Comparison of ENCODE assay signal across 11 cellular contexts in genomic region chr1:174204697-174205308, GRCh38. TPM values are rescaled to one million over a fixed set of nuclear protein-coding genes. Genes with fewer than 3 reads are reported as not detected.
DNase-seq lines count a peak whose midpoint lies in the region; ATAC-seq and TF ChIP-seq lines count a peak whose summit lies in the region.
"Had no signal": no experiment of that assay in that cellular context is flagged by ENCODE, and none has a peak within 500 bp of the region (broad histone marks: within the 10 kb centered on the region; RNA-seq: fewer than 3 reads in every experiment).

No MANE protein-coding gene starts in this region.

- intact Hi-C loops in activated CD8-positive, alpha-beta T cell treated with anti-CD3 and anti-CD28 coated beads for 36 hours (cut with micrococcal nuclease): loop anchor here (5.0 kb wide), 1 partner anchor 48 kb away; the partner anchor contains the start of gene RABGAP1L
- intact Hi-C loops in Caco-2 (cut with micrococcal nuclease; ENCODE audit: unreplicated experiment): no loop called here

- DNase-seq in activated CD8-positive, alpha-beta memory T cell treated with anti-CD3 and anti-CD28 coated beads, Interleukin-2, amount 10 ng/mL, durations not matched to agents 7 days and 5 days: peak; percentile 59
- no peak for DNase-seq in activated CD8-positive, alpha-beta memory T cell treated with anti-CD3 and anti-CD28 coated beads for 24 hours
- peak; percentile 22 for DNase-seq in activated CD8-positive, alpha-beta T cell treated with anti-CD3 and anti-CD28 coated beads for 36 hours
- DNase-seq in nephron progenitor cell (no peak), left lobe of liver (ENCODE audit: low spot score) (no peak), 8988T (no peak), Caco-2 (no peak)
- DNase-seq: ACHN, adrenal gland, right lobe of liver had no signal

- 0 out of 2 replicates have a peak, but pooled peaks cover 3% of the 10 kb centered on the region for H3K9me3 ChIP-seq in Caco-2
- H3K9me3 ChIP-seq: adrenal gland, right lobe of liver had no signal

- peaks cover 58% of the 10 kb centered on the region for H3K36me3 Mint-ChIP-seq in activated CD8-positive, alpha-beta memory T cell treated with anti-CD3 and anti-CD28 coated beads, Interleukin-2, amount 10 ng/mL, durations not matched to agents 7 days and 5 days
- H3K36me3 Mint-ChIP-seq in IgD-negative memory B cell (peaks cover 17% of the 10 kb centered on the region), nephron progenitor cell (ENCODE audit: low read depth) (peaks cover 25% of the 10 kb centered on the region), Caco-2 (ENCODE audit: insufficient read depth, unreplicated experiment) (no peaks in the 10 kb centered on the region)
- peaks cover 27% of the 10 kb centered on the region for H3K36me3 Mint-ChIP-seq in activated CD8-positive, alpha-beta T cell treated with anti-CD3 and anti-CD28 coated beads for 36 hours (ENCODE audit: low read depth)

- BruUV-seq in Caco-2 (replicated peaks; lab: Mats Ljungman, UMichigan): no TSS peak

- peaks cover 13% of the 10 kb centered on the region for H3K9me3 Mint-ChIP-seq in activated CD8-positive, alpha-beta memory T cell treated with anti-CD3 and anti-CD28 coated beads, Interleukin-2, amount 10 ng/mL, durations not matched to agents 7 days and 5 days (ENCODE audit: low read depth)
- H3K9me3 Mint-ChIP-seq in IgD-negative memory B cell: peaks cover 0 to 3% (median 2%) of the 10 kb centered on the region in 3 donors
- H3K9me3 Mint-ChIP-seq in activated CD8-positive, alpha-beta T cell treated with anti-CD3 and anti-CD28 coated beads for 36 hours: peaks cover 16% of the 10 kb centered on the region
- peaks cover 33% of the 10 kb centered on the region for H3K9me3 Mint-ChIP-seq in nephron progenitor cell
- peaks cover 9% of the 10 kb centered on the region for H3K9me3 Mint-ChIP-seq in Caco-2 (ENCODE audit: unreplicated experiment)

- H3K36me3 ChIP-seq in Caco-2 (ENCODE audit: control insufficient read depth, insufficient read depth, low read length): no peaks in the 10 kb centered on the region
- H3K36me3 ChIP-seq: adrenal gland, right lobe of liver had no signal

- peak overlapping the region; percentile 93 for H3K27ac Mint-ChIP-seq in activated CD8-positive, alpha-beta memory T cell treated with anti-CD3 and anti-CD28 coated beads, Interleukin-2, amount 10 ng/mL, durations not matched to agents 7 days and 5 days
- H3K27ac Mint-ChIP-seq in IgD-negative memory B cell (peak overlapping the region; percentile 5 to 80 (median 6)), nephron progenitor cell (peak overlapping the region; percentile 27), Caco-2 (ENCODE audit: unreplicated experiment) (no peak overlapping the region)
- H3K27ac Mint-ChIP-seq in activated CD8-positive, alpha-beta T cell treated with anti-CD3 and anti-CD28 coated beads for 36 hours: peak overlapping the region; percentile 85

- peaks cover 50% of the 10 kb centered on the region for H3K4me1 Mint-ChIP-seq in activated CD8-positive, alpha-beta memory T cell treated with anti-CD3 and anti-CD28 coated beads, Interleukin-2, amount 10 ng/mL, durations not matched to agents 7 days and 5 days
- H3K4me1 Mint-ChIP-seq in IgD-negative memory B cell (peaks cover 43 to 62% (median 46%) of the 10 kb centered on the region in 3 donors), nephron progenitor cell (no peaks in the 10 kb centered on the region), Caco-2 (ENCODE audit: low read depth, unreplicated experiment) (peaks cover 7% of the 10 kb centered on the region)
- H3K4me1 Mint-ChIP-seq in activated CD8-positive, alpha-beta T cell treated with anti-CD3 and anti-CD28 coated beads for 36 hours (ENCODE audit: low read depth): peaks cover 56% of the 10 kb centered on the region

- H3K4me3 Mint-ChIP-seq in activated CD8-positive, alpha-beta memory T cell treated with anti-CD3 and anti-CD28 coated beads, Interleukin-2, amount 10 ng/mL, durations not matched to agents 7 days and 5 days: peak overlapping the region; percentile 69
- H3K4me3 Mint-ChIP-seq in IgD-negative memory B cell (peak overlapping the region in 3 of 4 donors; percentile 51 to 80 (median 72)), nephron progenitor cell (no peak overlapping the region), Caco-2 (ENCODE audit: unreplicated experiment) (no peak overlapping the region)
- H3K4me3 Mint-ChIP-seq in activated CD8-positive, alpha-beta T cell treated with anti-CD3 and anti-CD28 coated beads for 36 hours: peak overlapping the region; percentile 50

- TF ChIP-seq CTCF in activated CD8-positive, alpha-beta T cell treated with anti-CD3 and anti-CD28 coated beads for 36 hours (IDR thresholded peaks at IDR 0.05): no peak
- TF ChIP-seq CTCF in nephron progenitor cell (IDR thresholded peaks at IDR 0.05) (no peak), Caco-2 (IDR thresholded peaks at IDR 0.05; ENCODE audit: insufficient read depth in 1 of 2, low read depth in 1 of 2, low read length in 1 of 2, severe bottlenecking in 1 of 2, unreplicated experiment in 1 of 2) (no peak)

- H3K4me3 ChIP-seq in Caco-2 (ENCODE audit: low read depth, low read length): no peak overlapping the region
- H3K4me3 ChIP-seq: adrenal gland, right lobe of liver had no signal

- no peaks in the 10 kb centered on the region for H3K27me3 Mint-ChIP-seq in activated CD8-positive, alpha-beta memory T cell treated with anti-CD3 and anti-CD28 coated beads, Interleukin-2, amount 10 ng/mL, durations not matched to agents 7 days and 5 days
- H3K27me3 Mint-ChIP-seq in IgD-negative memory B cell: no peaks in the 10 kb centered on the region
- no peaks in the 10 kb centered on the region for H3K27me3 Mint-ChIP-seq in activated CD8-positive, alpha-beta T cell treated with anti-CD3 and anti-CD28 coated beads for 36 hours
- peaks cover 2% of the 10 kb centered on the region for H3K27me3 Mint-ChIP-seq in nephron progenitor cell (ENCODE audit: low read depth, poor library complexity)
- H3K27me3 Mint-ChIP-seq in Caco-2 (ENCODE audit: insufficient read depth, unreplicated experiment): no peaks in the 10 kb centered on the region

- CTCF ChIA-PET in activated CD8-positive, alpha-beta memory T cell treated with anti-CD3 and anti-CD28 coated beads, Interleukin-2, amount 10 ng/mL, durations not matched to agents 7 days and 5 days (lab: Charles Lee): interaction anchor here (0.9 to 2.8 kb wide), 6 partner anchors 13 to 336 kb away, joined by 3 to 9 read pairs (median 5); partner anchors contain the start of genes RABGAP1L and ZBTB37
- CTCF ChIA-PET in activated CD8-positive, alpha-beta T cell treated with anti-CD3 and anti-CD28 coated beads for 36 hours (lab: Charles Lee): interaction anchor here (0.6 to 4.2 kb wide), 5 partner anchors 12 to 765 kb away, joined by 3 to 17 read pairs (median 4); no protein-coding TSS in a partner anchor
- CTCF ChIA-PET in Caco-2 (lab: Charles Lee): no interaction called here

- no peaks in the 10 kb centered on the region for H3K4me1 ChIP-seq in Caco-2
- H3K4me1 ChIP-seq: adrenal gland had no signal

- no peaks in the 10 kb centered on the region for H3K27me3 ChIP-seq in Caco-2 (replicated peaks; ENCODE audit: control insufficient read depth, insufficient read depth, low read length)
- H3K27me3 ChIP-seq: adrenal gland, right lobe of liver had no signal

- POLR2A ChIA-PET in activated CD8-positive, alpha-beta T cell treated with anti-CD3 and anti-CD28 coated beads for 36 hours (lab: Charles Lee): interaction anchor here (0.6 to 1.4 kb wide), 3 partner anchors 13 to 44 kb away, joined by 3 to 4 read pairs (median 3); no protein-coding TSS in a partner anchor
- POLR2A ChIA-PET in Caco-2 (lab: Charles Lee): no interaction called here

- ATAC-seq in activated CD8-positive, alpha-beta memory T cell treated with anti-CD3 and anti-CD28 coated beads, Interleukin-2, amount 10 ng/mL, durations not matched to agents 7 days and 5 days: peak; percentile 86
- ATAC-seq in activated CD8-positive, alpha-beta T cell treated with anti-CD3 and anti-CD28 coated beads for 36 hours: peak; percentile 69
- ATAC-seq in left lobe of liver: no peak

RNA-seq across cellular contexts. Expression of gene RABGAP1L, which starts 45.5 kb away (rescaled TPM):
- total RNA-seq in activated CD8-positive, alpha-beta memory T cell treated with anti-CD3 and anti-CD28 coated beads, Interleukin-2, amount 10 ng/mL, durations not matched to agents 7 days and 5 days: 10 to 100 TPM; 60.5 to 83.5 TPM
- polyA plus RNA-seq in IgD-negative memory B cell: 88.6 TPM
- 10 to 100 TPM; 26.9 to 29.4 TPM for total RNA-seq in activated CD8-positive, alpha-beta T cell treated with anti-CD3 and anti-CD28 coated beads for 36 hours
- total RNA-seq in left lobe of liver (17.0 TPM), Caco-2 (2022) (20.3 and 20.4 TPM in 2 replicates)

Comparison
In these comparisons a context has a peak if more than half of its experiments do, and no peak if none do; other contexts are left out.
1. DNase-seq: peak in activated CD8-positive, alpha-beta memory T cell treated with anti-CD3 and anti-CD28 coated beads, Interleukin-2, amount 10 ng/mL, durations not matched to agents 7 days and 5 days (single experiment) and activated CD8-positive, alpha-beta T cell treated with anti-CD3 and anti-CD28 coated beads for 36 hours (single experiment); none in activated CD8-positive, alpha-beta memory T cell treated with anti-CD3 and anti-CD28 coated beads for 24 hours (single experiment), nephron progenitor cell (single experiment), left lobe of liver (single experiment), 8988T (single experiment) and Caco-2 (0 of 2).
2. H3K4me3 Mint-ChIP-seq: peak in activated CD8-positive, alpha-beta memory T cell treated with anti-CD3 and anti-CD28 coated beads, Interleukin-2, amount 10 ng/mL, durations not matched to agents 7 days and 5 days (single experiment), IgD-negative memory B cell (3 of 4) and activated CD8-positive, alpha-beta T cell treated with anti-CD3 and anti-CD28 coated beads for 36 hours (single experiment); none in nephron progenitor cell (single experiment) and Caco-2 (single experiment).